25 cellular contexts compared by ENCODE assay signal in genomic region chr4:113943863-113944262, GRCh38. TPM values are rescaled to one million over a fixed set of nuclear protein-coding genes. Genes with fewer than 3 reads are reported as not detected.
DNase-seq lines count a peak whose midpoint lies in the region; ATAC-seq, FAIRE-seq and TF ChIP-seq lines count a peak whose summit lies in the region.
"Had no signal": no experiment of that assay in that cellular context is flagged by ENCODE, and none has a peak within 500 bp of the region (broad histone marks: within the 10 kb centered on the region; RNA-seq: fewer than 3 reads in every experiment).

No MANE protein-coding gene starts in this region.

- H3K9me1 ChIP-seq in endothelial cell of umbilical vein (replicated peaks; ENCODE audit: control insufficient read depth, extremely low read depth, insufficient read depth, low read length) = no peaks in the 10 kb centered on the region

- POLR2A ChIA-PET in activated CD4-positive, alpha-beta T cell treated with anti-CD3 and anti-CD28 coated beads, Interleukin-2, amount 10 ng/mL, durations not matched to agents 7 days and 5 days (lab: Charles Lee) = no interaction called here
- POLR2A ChIA-PET in endothelial cell of umbilical vein (lab: Charles Lee) = interaction anchor here (1.8 kb wide), 1 partner anchor 35 kb away, joined by 4 read pairs; the partner anchor contains the start of gene ARSJ
- POLR2A ChIA-PET in RWPE1 (lab: Yijun Ruan, JAX; ENCODE audit: low non-redundant PET) = no interaction called here

- no peak for TF ChIP-seq CTCF in endothelial cell of umbilical vein (IDR thresholded peaks at IDR 0.05; ENCODE audit: extremely low read depth in 1 of 2, insufficient read depth in 1 of 2, low read depth in 1 of 2, low read length in 2 of 2)
- TF ChIP-seq CTCF in RWPE1 (conservative IDR thresholded peaks at IDR 0.05; ENCODE audit: low read depth) = no peak

- no peaks in the 10 kb centered on the region for H3K9me3 Mint-ChIP-seq in activated CD4-positive, alpha-beta T cell treated with anti-CD3 and anti-CD28 coated beads, Interleukin-2, amount 10 ng/mL, durations not matched to agents 7 days and 5 days
- H3K9me3 Mint-ChIP-seq: natural killer cell; T-helper 2 cell treated with Interferon-gamma antibody and Interleukin-4, amounts not matched to agents 5 μg/mL and 100 μg/mL, for 36 hours had no signal

- no peak overlapping the region for H3K9ac ChIP-seq in endothelial cell of umbilical vein (replicated peaks; ENCODE audit: extremely low read depth, insufficient read depth, low read length)
- H3K9ac ChIP-seq: BLaER1 treated with 17β-estradiol and CSF1 and Interleukin-3, amounts not matched to agents 10 nM and 100 nM had no signal

- H3K36me3 ChIP-seq in SJSA1 = peaks cover 39% of the 10 kb centered on the region
- H3K36me3 ChIP-seq in endothelial cell of umbilical vein (ENCODE audit: control insufficient read depth in 2 of 2, extremely low read depth in 1 of 2, insufficient read depth in 2 of 2, low read length in 2 of 2) = no peaks in the 10 kb centered on the region
- H3K36me3 ChIP-seq: BLaER1 treated with 17β-estradiol and CSF1 and Interleukin-3, amounts not matched to agents 10 nM and 100 nM; upper lobe of right lung had no signal

- H3K27me3 ChIP-seq in SJSA1 (replicated peaks) = no peaks in the 10 kb centered on the region
- H3K27me3 ChIP-seq in endothelial cell of umbilical vein (ENCODE audit: control insufficient read depth in 2 of 2, insufficient read depth in 2 of 2, low read length in 2 of 2) = no peaks in the 10 kb centered on the region
- H3K27me3 ChIP-seq: BLaER1 treated with 17β-estradiol and CSF1 and Interleukin-3, amounts not matched to agents 10 nM and 100 nM; upper lobe of right lung had no signal

- H3K9me3 ChIP-seq in SJSA1 (replicated peaks) (no peaks in the 10 kb centered on the region), endothelial cell of umbilical vein (replicated peaks; ENCODE audit: control insufficient read depth, insufficient read depth, low read length) (no peaks in the 10 kb centered on the region)
- H3K9me3 ChIP-seq: upper lobe of right lung had no signal

- no peaks in the 10 kb centered on the region for H3K36me3 Mint-ChIP-seq in activated CD4-positive, alpha-beta T cell treated with anti-CD3 and anti-CD28 coated beads, Interleukin-2, amount 10 ng/mL, durations not matched to agents 7 days and 5 days (ENCODE audit: low read depth)
- H3K36me3 Mint-ChIP-seq: natural killer cell had no signal

- CTCF ChIA-PET in activated CD4-positive, alpha-beta T cell treated with anti-CD3 and anti-CD28 coated beads, Interleukin-2, amount 10 ng/mL, durations not matched to agents 7 days and 5 days (lab: Charles Lee) = interaction anchor here (0.7 to 1.0 kb wide), 2 partner anchors 12 to 266 kb away, joined by 3 read pairs; no protein-coding TSS in a partner anchor
- CTCF ChIA-PET in endothelial cell of umbilical vein (lab: Charles Lee) = interaction anchor here (1.0 to 1.1 kb wide), 2 partner anchors 134 to 549 kb away, joined by 3 read pairs; no protein-coding TSS in a partner anchor
- CTCF ChIA-PET in RWPE1 (lab: Yijun Ruan, JAX) = interaction anchor here (1.1 kb wide), 1 partner anchor 9 kb away, joined by 3 read pairs; no protein-coding TSS in a partner anchor

- FAIRE-seq in endothelial cell of umbilical vein (lab: Jason Lieb, UNC) (no peak), urothelium cell line (lab: Jason Lieb, UNC) (peak; percentile 73)
- FAIRE-seq: A204.1, GM12878, HepG2, small intestine had no signal

- no peaks in the 10 kb centered on the region for H3K27me3 Mint-ChIP-seq in activated CD4-positive, alpha-beta T cell treated with anti-CD3 and anti-CD28 coated beads, Interleukin-2, amount 10 ng/mL, durations not matched to agents 7 days and 5 days

- no peak for TF ChIP-seq POLR2A in endothelial cell of umbilical vein (IDR thresholded peaks at IDR 0.05; ENCODE audit: low read depth, low read length)

- no TSS peak for BruUV-seq in endothelial cell of umbilical vein (replicated peaks; lab: Mats Ljungman, UMichigan)

- H3K4me3 ChIP-seq in SJSA1 (no peak overlapping the region), endothelial cell of umbilical vein (replicated peaks in 1 of 3; ENCODE audit: insufficient read depth in 1 of 3, low read depth in 1 of 3, low read length in 3 of 3) (no peak overlapping the region)
- H3K4me3 ChIP-seq: BLaER1 treated with 17β-estradiol and CSF1 and Interleukin-3, amounts not matched to agents 10 nM and 100 nM; GM12878; upper lobe of right lung had no signal

- H3K27ac Mint-ChIP-seq in activated CD4-positive, alpha-beta T cell treated with anti-CD3 and anti-CD28 coated beads, Interleukin-2, amount 10 ng/mL, durations not matched to agents 7 days and 5 days = no peak overlapping the region
- H3K27ac Mint-ChIP-seq: natural killer cell; T-helper 2 cell treated with Interferon-gamma antibody and Interleukin-4, amounts not matched to agents 5 μg/mL and 100 μg/mL, for 36 hours had no signal

- H3K4me2 ChIP-seq in endothelial cell of umbilical vein (ENCODE audit: insufficient read depth, low read length) = no peak overlapping the region
- H3K4me2 ChIP-seq: BLaER1 treated with 17β-estradiol and CSF1 and Interleukin-3, amounts not matched to agents 10 nM and 100 nM had no signal

- H4K20me1 ChIP-seq in endothelial cell of umbilical vein (replicated peaks; ENCODE audit: control insufficient read depth, extremely low read depth, insufficient read depth, low read length) = no peaks in the 10 kb centered on the region
- H4K20me1 ChIP-seq: BLaER1 treated with 17β-estradiol and CSF1 and Interleukin-3, amounts not matched to agents 10 nM and 100 nM had no signal

- H3K4me1 ChIP-seq in SJSA1 (replicated peaks) (peaks cover 38% of the 10 kb centered on the region), endothelial cell of umbilical vein (ENCODE audit: control insufficient read depth, extremely low read depth, insufficient read depth, low read length) (peaks cover 12% of the 10 kb centered on the region)
- H3K4me1 ChIP-seq: upper lobe of right lung had no signal

- H3K27ac ChIP-seq in SJSA1 = peak overlapping the region; percentile 62
- no peak overlapping the region for H3K27ac ChIP-seq in endothelial cell of umbilical vein (ENCODE audit: insufficient read depth, low read depth, low read length)
- H3K27ac ChIP-seq in RWPE1 = no peak overlapping the region
- H3K27ac ChIP-seq: BLaER1 treated with 17β-estradiol and CSF1 and Interleukin-3, amounts not matched to agents 10 nM and 100 nM; upper lobe of right lung had no signal

- H3K79me2 ChIP-seq in endothelial cell of umbilical vein (ENCODE audit: control insufficient read depth, insufficient read depth, low read length) = peaks cover 79% of the 10 kb centered on the region

- no peak overlapping the region for H3K4me3 Mint-ChIP-seq in activated CD4-positive, alpha-beta T cell treated with anti-CD3 and anti-CD28 coated beads, Interleukin-2, amount 10 ng/mL, durations not matched to agents 7 days and 5 days
- H3K4me3 Mint-ChIP-seq: natural killer cell; T-helper 2 cell treated with Interferon-gamma antibody and Interleukin-4, amounts not matched to agents 5 μg/mL and 100 μg/mL, for 36 hours had no signal

- dilution Hi-C loops in endothelial cell of umbilical vein (cut with MboI; ENCODE audit: extremely low pct_ligation_motif_present, low sequenced_read_pairs) = no loop called here

- peaks cover 10% of the 10 kb centered on the region for H3K4me1 Mint-ChIP-seq in activated CD4-positive, alpha-beta T cell treated with anti-CD3 and anti-CD28 coated beads, Interleukin-2, amount 10 ng/mL, durations not matched to agents 7 days and 5 days

- intact Hi-C loops in endothelial cell of umbilical vein (cut with micrococcal nuclease) = no loop called here

- no peak overlapping the region for H2AFZ ChIP-seq in endothelial cell of umbilical vein (ENCODE audit: low read depth, low read length)

- no peak for ATAC-seq in esophagus mucosa
- ATAC-seq: activated CD4-positive, CD25-positive, alpha-beta regulatory T cell treated with anti-CD3 and anti-CD28 coated beads, Interleukin-2, amount 50 U/mL, for 24 hours; GM12878; HepG2; natural killer cell; upper lobe of right lung had no signal

- DNase-seq in activated CD4-positive, alpha-beta T cell treated with anti-CD3 and anti-CD28 coated beads, Interleukin-2, amount 10 ng/mL, durations not matched to agents 7 days and 5 days = peak; percentile 23
- DNase-seq in activated CD4-positive, alpha-beta T cell treated with anti-CD3 and anti-CD28 coated beads for 48 hours = no peak
- DNase-seq in SJSA1 (ENCODE audit: low read depth in 1 of 2, low spot score in 2 of 2) = peak in 1 of 2 experiments; percentile 55
- peak; percentile 22 for DNase-seq in endothelial cell of umbilical vein (ENCODE audit: low read depth, low spot score)
- DNase-seq in urothelium cell line (ENCODE audit: low spot score) = no peak
- no peak for DNase-seq in RWPE1 (ENCODE audit: low spot score)
- DNase-seq in RKO (ENCODE audit: low spot score) = no peak
- DNase-seq: activated effector memory CD4-positive, alpha-beta T cell treated with Interleukin-2 at 50 U/mL for 16 hours; amygdala; foreskin melanocyte; GF-D8; mesenchymal stem cell; MM.1S; natural killer cell; NCI-H1694; small intestine; stimulated activated CD4-positive, alpha-beta T cell treated with anti-CD3 and anti-CD28 coated beads, Interleukin-2, amount 100 ng/mL, for 48 hours; upper lobe of right lung had no signal

TF ChIP-seq in endothelial cell of umbilical vein, 7 proteins besides CTCF, POLR2A, EP300 and RAD21:
- TF ChIP-seq POLR2AphosphoS5 (IDR thresholded peaks at IDR 0.05; ENCODE audit: insufficient read depth, low read depth, low read length) (no peak), MYC (IDR thresholded peaks at IDR 0.05; ENCODE audit: low read depth, low read length) (no peak)

RNA-seq across cellular contexts. Expression of gene ARSJ, which starts 35.6 kb away (rescaled TPM):
- not detected for total RNA-seq in activated CD4-positive, alpha-beta T cell treated with anti-CD3 and anti-CD28 coated beads, Interleukin-2, amount 10 ng/mL, durations not matched to agents 7 days and 5 days
- 51.5 and 67.0 TPM in 2 replicates for total RNA-seq in SJSA1 (2014; rRNA removed; shearing (Covaris generic))
- total RNA-seq in endothelial cell of umbilical vein (44.0 and 50.0 TPM in 2 replicates), esophagus mucosa (6.0 TPM)
- 16.3 and 21.9 TPM in 2 replicates for polyA plus RNA-seq in endothelial cell of umbilical vein
- polyA plus RNA-seq in endothelial cell of umbilical vein (2011; cell fraction: cytosol; rRNA removed) = 21.2 and 22.9 TPM in 2 replicates
- polyA plus RNA-seq in endothelial cell of umbilical vein (2011; cell fraction: nucleus; rRNA removed) = 30.7 and 36.0 TPM in 2 replicates
- polyA plus RNA-seq in endothelial cell of umbilical vein (2012) = 37.8 and 39.0 TPM in 2 replicates
- 45.1 and 46.4 TPM in 2 replicates for polyA minus RNA-seq in endothelial cell of umbilical vein
- 0.41 TPM for polyA minus RNA-seq in endothelial cell of umbilical vein (2011; cell fraction: cytosol; rRNA and poly(A)+ RNA removed)
- 120 and 128 TPM in 2 replicates for polyA minus RNA-seq in endothelial cell of umbilical vein (2011; cell fraction: nucleus; rRNA and poly(A)+ RNA removed)
- total RNA-seq: HepG2 had no signal
- polyA plus RNA-seq: HepG2 had no signal

Comparison
In these comparisons a context has a peak if more than half of its experiments do, and no peak if none do; other contexts are left out.
1. DNase-seq: peak in activated CD4-positive, alpha-beta T cell treated with anti-CD3 and anti-CD28 coated beads, Interleukin-2, amount 10 ng/mL, durations not matched to agents 7 days and 5 days (single experiment) and endothelial cell of umbilical vein (single experiment); none in activated CD4-positive, alpha-beta T cell treated with anti-CD3 and anti-CD28 coated beads for 48 hours (single experiment), urothelium cell line (single experiment), RWPE1 (single experiment) and RKO (single experiment).